1 cellular context compared by ENCODE assay signal in genomic region chr18:3062798-3063563, GRCh38.
TF ChIP-seq lines count a peak whose summit lies in the region.

No MANE protein-coding gene starts in this region.

TF ChIP-seq in HepG2, 621 proteins besides CTCF, POLR2A, EP300 and RAD21 (continued from another document):
- TF ChIP-seq FOXJ3 (CRISPR knock-in tag; IDR thresholded peaks at IDR 0.05; ENCODE audit: borderline replicate concordance) (0 out of 2 replicates have a peak, but pooled peaks have one; percentile 43), IRX3 (CRISPR knock-in tag; IDR thresholded peaks at IDR 0.05; ENCODE audit: borderline replicate concordance, low read depth) (no peak), FOXP4 (CRISPR knock-in tag; IDR thresholded peaks at IDR 0.05) (peak; percentile 39; the same call in 1 of the 2 replicates), NR2F6 (IDR thresholded peaks at IDR 0.05) (no peak), NR2F6 (CRISPR knock-in tag; IDR thresholded peaks at IDR 0.05) (peak; percentile 30; the same call in 1 of the 2 replicates), PATZ1 (CRISPR knock-in tag; IDR thresholded peaks at IDR 0.05) (peak; percentile 55), ZFYVE20 (CRISPR knock-in tag; IDR thresholded peaks at IDR 0.05; ENCODE audit: borderline replicate concordance, low read depth) (no peak), ZNF512B (CRISPR knock-in tag; IDR thresholded peaks at IDR 0.05; ENCODE audit: borderline replicate concordance) (no peak), RCOR2 (CRISPR knock-in tag; IDR thresholded peaks at IDR 0.05) (0 out of 2 replicates have a peak, but pooled peaks have one; percentile 28), ZFP37 (CRISPR knock-in tag; IDR thresholded peaks at IDR 0.05; ENCODE audit: borderline replicate concordance) (peak; percentile 64; the same call in 1 of the 2 replicates), ZNF788 (CRISPR knock-in tag; IDR thresholded peaks at IDR 0.05; ENCODE audit: borderline replicate concordance) (peak; percentile 48; the same call in 1 of the 2 replicates), ZNF674 (CRISPR knock-in tag; IDR thresholded peaks at IDR 0.05; ENCODE audit: low read depth) (no peak), SRSF1 (optimal IDR thresholded peaks at IDR 0.05; ENCODE audit: low read depth, low read length) (no peak), SMC3 (IDR thresholded peaks at IDR 0.05; ENCODE audit: low read length) (peak; percentile 93), ZNF574 (CRISPR knock-in tag; IDR thresholded peaks at IDR 0.05) (peak; percentile 67; the same call in 1 of the 2 replicates), ZNF101 (CRISPR knock-in tag; IDR thresholded peaks at IDR 0.05; ENCODE audit: borderline replicate concordance, low read depth) (no peak), HOXA3 (CRISPR knock-in tag; IDR thresholded peaks at IDR 0.05) (peak; percentile 66), ZNF564 (CRISPR knock-in tag; IDR thresholded peaks at IDR 0.05) (no peak), ZFP90 (CRISPR knock-in tag; IDR thresholded peaks at IDR 0.05; ENCODE audit: borderline replicate concordance) (peak; percentile 68; the same call in 1 of the 2 replicates), KLF16 (CRISPR knock-in tag; IDR thresholded peaks at IDR 0.05) (0 out of 4 replicates have a peak, but pooled peaks of 1 of the 2 experiments have one; percentile 26), E2F2 (CRISPR knock-in tag; IDR thresholded peaks at IDR 0.05; ENCODE audit: borderline replicate concordance) (no peak), NCOA5 (CRISPR knock-in tag; IDR thresholded peaks at IDR 0.05) (no peak), CBX2 (IDR thresholded peaks at IDR 0.05; ENCODE audit: low read depth, low read length) (no peak), CBX2 (CRISPR knock-in tag; IDR thresholded peaks at IDR 0.05; ENCODE audit: low read depth) (no peak), XRCC5 (optimal IDR thresholded peaks at IDR 0.05; ENCODE audit: low read length) (peak; percentile 86), ZBTB43 (CRISPR knock-in tag; conservative IDR thresholded peaks at IDR 0.05) (peak; percentile 66; the same call in 1 of the 2 replicates), UBTF (CRISPR knock-in tag; IDR thresholded peaks at IDR 0.05) (peak; percentile 56)
